9 cellular contexts compared by ENCODE assay signal in genomic region chr7:157228864-157229422, GRCh38.
DNase-seq lines count a peak whose midpoint lies in the region; ATAC-seq and TF ChIP-seq lines count a peak whose summit lies in the region.
"Had no signal": no experiment of that assay in that cellular context is flagged by ENCODE, and none has a peak within 500 bp of the region (broad histone marks: within the 10 kb centered on the region; RNA-seq: fewer than 3 reads in every experiment).

No MANE protein-coding gene starts in this region.

- in situ Hi-C loops in brain microvascular endothelial cell (cut with HindIII; ENCODE audit: low pct_ligation_motif_present, low sequenced_read_pairs) = no loop called here

- H3K4me1 Mint-ChIP-seq in activated naive CD8-positive, alpha-beta T cell treated with anti-CD3 and anti-CD28 coated beads, Interleukin-2, amount 50 U/mL, for 24 hours = no peaks in the 10 kb centered on the region
- H3K4me1 Mint-ChIP-seq in activated naive CD8-positive, alpha-beta T cell treated with anti-CD3 and anti-CD28 coated beads for 36 hours = no peaks in the 10 kb centered on the region
- no peaks in the 10 kb centered on the region for H3K4me1 Mint-ChIP-seq in osteocyte (ENCODE audit: unreplicated experiment)

- H3K4me3 ChIP-seq in NB4 (ENCODE audit: low read depth, low read length) (no peak overlapping the region), brain microvascular endothelial cell (ENCODE audit: low read depth, low read length) (no peak overlapping the region)
- H3K4me3 ChIP-seq: adrenal gland had no signal

- H3K9me3 Mint-ChIP-seq in activated naive CD8-positive, alpha-beta T cell treated with anti-CD3 and anti-CD28 coated beads, Interleukin-2, amount 50 U/mL, for 24 hours = no peaks in the 10 kb centered on the region
- H3K9me3 Mint-ChIP-seq in activated naive CD8-positive, alpha-beta T cell treated with anti-CD3 and anti-CD28 coated beads for 36 hours = no peaks in the 10 kb centered on the region
- no peaks in the 10 kb centered on the region for H3K9me3 Mint-ChIP-seq in osteocyte (ENCODE audit: unreplicated experiment)

- no peak for TF ChIP-seq POLR2A in NB4 (IDR thresholded peaks at IDR 0.05; ENCODE audit: extremely low read depth, insufficient read length)

- no peak for DNase-seq in activated naive CD8-positive, alpha-beta T cell treated with anti-CD3 and anti-CD28 coated beads, Interleukin-2, amount 50 U/mL, for 24 hours
- no peak for DNase-seq in activated naive CD8-positive, alpha-beta T cell treated with anti-CD3 and anti-CD28 coated beads for 36 hours
- DNase-seq in NB4 (ENCODE audit: low read depth) (peak; percentile 70), brain microvascular endothelial cell (peak; percentile 42), osteocyte (ENCODE audit: extremely low spot score, unreplicated experiment) (no peak), NCI-H345 treated with DMSO at 0.1 percent for 48 hours (lab: John Stamatoyannopoulos, UW; ENCODE audit: unreplicated experiment) (no peak), GOT3 (lab: John Stamatoyannopoulos, UW) (no peak)

- no peak overlapping the region for H3K27ac Mint-ChIP-seq in activated naive CD8-positive, alpha-beta T cell treated with anti-CD3 and anti-CD28 coated beads, Interleukin-2, amount 50 U/mL, for 24 hours
- no peak overlapping the region for H3K27ac Mint-ChIP-seq in activated naive CD8-positive, alpha-beta T cell treated with anti-CD3 and anti-CD28 coated beads for 36 hours
- H3K27ac Mint-ChIP-seq in osteocyte (ENCODE audit: unreplicated experiment) = no peak overlapping the region

- peaks cover 21% of the 10 kb centered on the region for H3K36me3 ChIP-seq in brain microvascular endothelial cell (replicated peaks)

- no peaks in the 10 kb centered on the region for H3K27me3 Mint-ChIP-seq in activated naive CD8-positive, alpha-beta T cell treated with anti-CD3 and anti-CD28 coated beads, Interleukin-2, amount 50 U/mL, for 24 hours
- H3K27me3 Mint-ChIP-seq in activated naive CD8-positive, alpha-beta T cell treated with anti-CD3 and anti-CD28 coated beads for 36 hours = no peaks in the 10 kb centered on the region
- H3K27me3 Mint-ChIP-seq in osteocyte (ENCODE audit: unreplicated experiment) = no peaks in the 10 kb centered on the region

- peak; percentile 40 for ATAC-seq in activated naive CD8-positive, alpha-beta T cell treated with anti-CD3 and anti-CD28 coated beads, Interleukin-2, amount 50 U/mL, for 24 hours
- ATAC-seq in HG03442 (IDR thresholded peaks at IDR 0.05; ENCODE audit: unreplicated experiment) = no peak

- no peak overlapping the region for H3K27ac ChIP-seq in brain microvascular endothelial cell
- H3K27ac ChIP-seq: adrenal gland had no signal

- peaks cover 42% of the 10 kb centered on the region for H3K36me3 Mint-ChIP-seq in activated naive CD8-positive, alpha-beta T cell treated with anti-CD3 and anti-CD28 coated beads, Interleukin-2, amount 50 U/mL, for 24 hours (ENCODE audit: low read depth)
- peaks cover 15% of the 10 kb centered on the region for H3K36me3 Mint-ChIP-seq in activated naive CD8-positive, alpha-beta T cell treated with anti-CD3 and anti-CD28 coated beads for 36 hours
- peaks cover 31% of the 10 kb centered on the region for H3K36me3 Mint-ChIP-seq in osteocyte (ENCODE audit: unreplicated experiment)

- peak; percentile 57 for TF ChIP-seq CTCF in NB4 (IDR thresholded peaks at IDR 0.05; ENCODE audit: low read depth, low read length)
- TF ChIP-seq CTCF in brain microvascular endothelial cell (IDR thresholded peaks at IDR 0.05; ENCODE audit: low read depth, low read length, missing control alignments) = peak; percentile 74
- peak; percentile 45 for TF ChIP-seq CTCF in osteocyte (IDR thresholded peaks at IDR 0.05)

- H3K27me3 ChIP-seq in brain microvascular endothelial cell (replicated peaks) = no peaks in the 10 kb centered on the region
- H3K27me3 ChIP-seq: adrenal gland had no signal

- no peak overlapping the region for H3K4me3 Mint-ChIP-seq in activated naive CD8-positive, alpha-beta T cell treated with anti-CD3 and anti-CD28 coated beads, Interleukin-2, amount 50 U/mL, for 24 hours
- H3K4me3 Mint-ChIP-seq in activated naive CD8-positive, alpha-beta T cell treated with anti-CD3 and anti-CD28 coated beads for 36 hours = no peak overlapping the region
- no peak overlapping the region for H3K4me3 Mint-ChIP-seq in osteocyte (ENCODE audit: unreplicated experiment)

Comparison
In these comparisons a context has a peak if more than half of its experiments do, and no peak if none do; other contexts are left out.
1. DNase-seq: peak in NB4 (single experiment) and brain microvascular endothelial cell (single experiment); none in activated naive CD8-positive, alpha-beta T cell treated with anti-CD3 and anti-CD28 coated beads, Interleukin-2, amount 50 U/mL, for 24 hours (single experiment), activated naive CD8-positive, alpha-beta T cell treated with anti-CD3 and anti-CD28 coated beads for 36 hours (single experiment), osteocyte (single experiment), NCI-H345 treated with DMSO at 0.1 percent for 48 hours (single experiment) and GOT3 (single experiment).
2. Peak in every context shown above with its lines, with median percentiles within 50 percentile points of each other: CTCF ChIP-seq.